In genomic region chr5:143749581-143750204, GRCh38 we compare ENCODE assay signal across 2 cellular contexts.
TF ChIP-seq lines count a peak whose summit lies in the region.

No MANE protein-coding gene starts in this region.

TF ChIP-seq in IMR-90, 13 proteins besides CTCF, POLR2A, EP300 and RAD21:
- no peak for TF ChIP-seq FOS (IDR thresholded peaks at IDR 0.05; ENCODE audit: low read depth, low read length)
- TF ChIP-seq CHD1 (IDR thresholded peaks at IDR 0.05; ENCODE audit: low read depth, low read length): no peak
- TF ChIP-seq RFX5 (IDR thresholded peaks at IDR 0.05; ENCODE audit: low read depth, low read length): no peak
- no peak for TF ChIP-seq MAZ (IDR thresholded peaks at IDR 0.05; ENCODE audit: borderline replicate concordance, low read depth, low read length)
- no peak for TF ChIP-seq RCOR1 (IDR thresholded peaks at IDR 0.05; ENCODE audit: insufficient replicate concordance, low read length)
- no peak for TF ChIP-seq CEBPB (IDR thresholded peaks at IDR 0.05; ENCODE audit: low read depth, low read length)
- TF ChIP-seq MXI1 (IDR thresholded peaks at IDR 0.05; ENCODE audit: borderline replicate concordance, low read depth, low read length): no peak
- no peak for TF ChIP-seq ELK1 (IDR thresholded peaks at IDR 0.05; ENCODE audit: borderline replicate concordance, low read depth, low read length)
- no peak for TF ChIP-seq MAFK (IDR thresholded peaks at IDR 0.05; ENCODE audit: low read depth, low read length)
- no peak for TF ChIP-seq SMC3 (IDR thresholded peaks at IDR 0.05; ENCODE audit: low read depth, low read length)
- TF ChIP-seq USF2 (IDR thresholded peaks at IDR 0.05; ENCODE audit: low read depth, low read length): no peak
TF ChIP-seq in IMR-90: peak in this region for 0.

TF ChIP-seq in liver, 16 proteins besides CTCF, POLR2A, EP300 and RAD21:
- TF ChIP-seq FOXA1 (IDR thresholded peaks at IDR 0.05) (no peak), HNF4G (IDR thresholded peaks at IDR 0.05) (peak; percentile 72), JUND (IDR thresholded peaks at IDR 0.05) (peak; percentile 82 to 87), SP1 (IDR thresholded peaks at IDR 0.05) (peak; percentile 77), EGR1 (IDR thresholded peaks at IDR 0.05; ENCODE audit: low read depth in 2 of 2) (peak in 1 of 2 donors; percentile 79), HNF4A (conservative IDR thresholded peaks at IDR 0.05) (peak; percentile 94 to 95), MAX (IDR thresholded peaks at IDR 0.05) (peak; percentile 48), ATF3 (IDR thresholded peaks at IDR 0.05) (peak; percentile 54), RXRA (IDR thresholded peaks at IDR 0.05) (peak; percentile 51 to 72), NR2F2 (IDR thresholded peaks at IDR 0.05) (no peak), FOXA2 (IDR thresholded peaks at IDR 0.05) (no peak), YY1 (IDR thresholded peaks at IDR 0.05) (peak; percentile 39), ZBTB33 (IDR thresholded peaks at IDR 0.05) (peak; percentile 31), REST (IDR thresholded peaks at IDR 0.05) (peak; percentile 29), TAF1 (conservative IDR thresholded peaks at IDR 0.05) (no peak), GABPA (IDR thresholded peaks at IDR 0.05 in 1 of 2, conservative IDR thresholded peaks at IDR 0.05 in 1 of 2) (no peak)
